Comparison of ENCODE assay signal across 8 cellular contexts in the genomic region with DNA sequence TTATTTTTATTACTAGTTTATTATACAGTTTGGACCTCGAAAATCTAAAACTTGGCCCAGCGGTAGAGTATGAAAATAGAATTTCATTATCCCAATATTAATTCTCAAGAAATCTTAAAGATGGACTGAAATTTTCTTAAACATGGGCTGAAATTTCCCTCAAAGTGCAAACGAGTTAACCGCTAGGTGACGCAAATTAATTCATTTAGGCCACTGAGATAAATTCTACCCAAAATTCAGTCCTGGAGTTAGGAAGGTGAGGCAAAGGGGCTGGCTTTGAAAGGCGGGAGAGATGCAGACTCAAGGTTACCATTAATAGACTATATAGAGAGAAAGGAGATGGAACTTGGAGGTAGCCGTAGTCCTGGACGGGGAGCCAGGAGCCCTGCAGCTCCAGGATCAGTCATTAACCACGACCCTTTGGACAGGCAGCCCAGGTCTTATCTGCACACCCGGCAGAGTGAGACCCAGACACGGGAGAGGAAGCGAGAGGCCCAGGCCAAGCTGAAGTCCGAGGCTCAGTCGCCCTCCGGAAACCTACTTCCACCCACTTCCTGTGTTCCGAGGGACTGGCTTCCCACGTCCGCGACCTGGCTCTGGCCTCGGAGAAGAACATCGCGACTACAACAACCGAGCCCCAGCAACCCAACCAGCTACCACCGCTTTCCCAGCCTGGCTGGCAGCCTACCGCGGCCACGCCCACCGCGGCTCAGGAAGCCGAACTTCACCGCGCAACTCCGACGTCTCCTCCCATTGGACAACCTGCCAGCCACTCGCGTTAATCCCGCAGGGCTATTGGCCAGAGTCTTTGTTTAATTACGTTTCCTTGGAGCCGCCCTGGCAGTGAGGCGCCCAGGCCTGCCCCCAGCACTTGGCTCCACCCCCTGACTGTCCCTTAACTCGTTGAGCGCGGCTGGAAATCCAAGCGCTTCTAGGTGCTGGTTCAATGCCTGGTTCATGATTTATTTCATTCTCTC. TPM values are rescaled to one million over a fixed set of nuclear protein-coding genes. Genes with fewer than 3 reads are reported as not detected.
DNase-seq lines count a peak whose midpoint lies in the region; ATAC-seq and TF ChIP-seq lines count a peak whose summit lies in the region.

EFCAB11 (minus strand) TSS at position 686 of the 977 bp plus-strand sequence; CDS start at position 616, 70 bp downstream.

- H4K20me1 ChIP-seq in smooth muscle cell (ENCODE audit: low read depth): no peaks in the 10 kb centered on the region

- H3K4me2 ChIP-seq in smooth muscle cell: peak within 1 kb of the TSS; percentile 91

- H3K27me3 Mint-ChIP-seq in WTC11 (ENCODE audit: low read depth): no peaks in the 10 kb centered on the region

- H3K9me3 Mint-ChIP-seq in WTC11: no peaks in the 10 kb centered on the region

- H3K4me3 ChIP-seq in cardiac fibroblast (replicated peaks in 1 of 2; ENCODE audit: low read depth in 2 of 2, low read length in 2 of 2) (peak within 1 kb of the TSS; percentile 67 to 84), smooth muscle cell (peak within 1 kb of the TSS; percentile 61)

- no peak for TF ChIP-seq CTCF in WTC11 (IDR thresholded peaks at IDR 0.05)
- no peak for TF ChIP-seq CTCF in cardiac fibroblast (IDR thresholded peaks at IDR 0.05; ENCODE audit: low read depth, low read length)
- peak; percentile 9 for TF ChIP-seq CTCF in smooth muscle cell (IDR thresholded peaks at IDR 0.05; ENCODE audit: borderline replicate concordance, insufficient read depth, poor library complexity, severe bottlenecking)

- peak; percentile 97 for DNase-seq in AG08395 (ENCODE audit: low spot score)
- peak; percentile 98 for DNase-seq in NCI-H2227 (lab: John Stamatoyannopoulos, UW; ENCODE audit: unreplicated experiment)
- peak; percentile 97 for DNase-seq in WTC11 (ENCODE audit: low spot score)
- peak; percentile 99 for DNase-seq in cardiac fibroblast (ENCODE audit: low read depth in 2 of 2)
- DNase-seq in iPS-NIHi7 (ENCODE audit: extremely low spot score): peak; percentile 95
- DNase-seq in smooth muscle cell (lab: John Stamatoyannopoulos, UW; ENCODE audit: unreplicated experiment): peak; percentile 77

- peaks cover 17% of the 10 kb centered on the region for H3K36me3 Mint-ChIP-seq in WTC11

- H3K27me3 ChIP-seq in smooth muscle cell (ENCODE audit: low read depth): no peaks in the 10 kb centered on the region

- CTCF ChIA-PET in WTC11 (lab: Charles Lee): interaction anchor here (0.7 to 3.8 kb wide), 6 partner anchors 15 to 1166 kb away, joined by 3 to 66 read pairs (median 4); no protein-coding TSS in a partner anchor

- H3K27ac ChIP-seq in smooth muscle cell (ENCODE audit: low read depth): peak within 1 kb of the TSS; percentile 92

- H2AFZ ChIP-seq in smooth muscle cell (ENCODE audit: low read depth): peak within 1 kb of the TSS; percentile 92

- peaks cover 33% of the 10 kb centered on the region for H3K4me1 Mint-ChIP-seq in WTC11

- H3K9me3 ChIP-seq in smooth muscle cell (replicated peaks; ENCODE audit: low read depth): no peaks in the 10 kb centered on the region

- H3K4me3 Mint-ChIP-seq in WTC11: peak within 1 kb of the TSS; percentile 97

- peaks cover 8% of the 10 kb centered on the region for H3K79me2 ChIP-seq in smooth muscle cell (ENCODE audit: low read depth)

- ATAC-seq in GM18907 (IDR thresholded peaks at IDR 0.05; ENCODE audit: unreplicated experiment) (peak; percentile 86), HG03159 (IDR thresholded peaks at IDR 0.05; ENCODE audit: unreplicated experiment) (peak; percentile 81), WTC11 (peak; percentile 92)

- POLR2A ChIA-PET in WTC11 (lab: Charles Lee): interaction anchor here (0.6 to 1.4 kb wide), 3 partner anchors 11 to 335 kb away, joined by 3 read pairs; no protein-coding TSS in a partner anchor

- 3% methylated on average over 42 of the region's 44 CpGs for WGBS in smooth muscle cell (ENCODE audit: low lambda C conversion rate)

- peaks cover 8% of the 10 kb centered on the region for H3K4me1 ChIP-seq in smooth muscle cell (ENCODE audit: low read depth)

- H3K27ac Mint-ChIP-seq in WTC11: peak within 1 kb of the TSS; percentile 98

- H3K9ac ChIP-seq in smooth muscle cell (ENCODE audit: low read depth): peak within 1 kb of the TSS; percentile 64

- no peaks in the 10 kb centered on the region for H3F3A ChIP-seq in smooth muscle cell (ENCODE audit: low read depth)

- H3K36me3 ChIP-seq in smooth muscle cell (ENCODE audit: low read depth): no peaks in the 10 kb centered on the region

TF ChIP-seq in WTC11, 78 proteins besides CTCF, POLR2A, EP300 and RAD21 (continues in another document):
- no peak; the same call in 1 of the 2 replicates for TF ChIP-seq GABPB1 (CRISPR knock-in tag; IDR thresholded peaks at IDR 0.05)
- peak; percentile 83 for TF ChIP-seq NFYB (CRISPR knock-in tag; conservative IDR thresholded peaks at IDR 0.05; ENCODE audit: low read depth)
- TF ChIP-seq JAZF1 (CRISPR knock-in tag; IDR thresholded peaks at IDR 0.05): no peak
- TF ChIP-seq HMGXB4 (CRISPR knock-in tag; IDR thresholded peaks at IDR 0.05): peak; percentile 35; the same call in 1 of the 2 replicates
- TF ChIP-seq, protein P1, sequence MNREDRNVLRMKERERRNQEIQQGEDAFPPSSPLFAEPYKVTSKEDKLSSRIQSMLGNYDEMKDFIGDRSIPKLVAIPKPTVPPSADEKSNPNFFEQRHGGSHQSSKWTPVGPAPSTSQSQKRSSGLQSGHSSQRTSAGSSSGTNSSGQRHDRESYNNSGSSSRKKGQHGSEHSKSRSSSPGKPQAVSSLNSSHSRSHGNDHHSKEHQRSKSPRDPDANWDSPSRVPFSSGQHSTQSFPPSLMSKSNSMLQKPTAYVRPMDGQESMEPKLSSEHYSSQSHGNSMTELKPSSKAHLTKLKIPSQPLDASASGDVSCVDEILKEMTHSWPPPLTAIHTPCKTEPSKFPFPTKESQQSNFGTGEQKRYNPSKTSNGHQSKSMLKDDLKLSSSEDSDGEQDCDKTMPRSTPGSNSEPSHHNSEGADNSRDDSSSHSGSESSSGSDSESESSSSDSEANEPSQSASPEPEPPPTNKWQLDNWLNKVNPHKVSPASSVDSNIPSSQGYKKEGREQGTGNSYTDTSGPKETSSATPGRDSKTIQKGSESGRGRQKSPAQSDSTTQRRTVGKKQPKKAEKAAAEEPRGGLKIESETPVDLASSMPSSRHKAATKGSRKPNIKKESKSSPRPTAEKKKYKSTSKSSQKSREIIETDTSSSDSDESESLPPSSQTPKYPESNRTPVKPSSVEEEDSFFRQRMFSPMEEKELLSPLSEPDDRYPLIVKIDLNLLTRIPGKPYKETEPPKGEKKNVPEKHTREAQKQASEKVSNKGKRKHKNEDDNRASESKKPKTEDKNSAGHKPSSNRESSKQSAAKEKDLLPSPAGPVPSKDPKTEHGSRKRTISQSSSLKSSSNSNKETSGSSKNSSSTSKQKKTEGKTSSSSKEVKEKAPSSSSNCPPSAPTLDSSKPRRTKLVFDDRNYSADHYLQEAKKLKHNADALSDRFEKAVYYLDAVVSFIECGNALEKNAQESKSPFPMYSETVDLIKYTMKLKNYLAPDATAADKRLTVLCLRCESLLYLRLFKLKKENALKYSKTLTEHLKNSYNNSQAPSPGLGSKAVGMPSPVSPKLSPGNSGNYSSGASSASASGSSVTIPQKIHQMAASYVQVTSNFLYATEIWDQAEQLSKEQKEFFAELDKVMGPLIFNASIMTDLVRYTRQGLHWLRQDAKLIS (CRISPR knock-in tag; IDR thresholded peaks at IDR 0.05; ENCODE audit: borderline replicate concordance): no peak
- TF ChIP-seq MXD4 (CRISPR knock-in tag; IDR thresholded peaks at IDR 0.05; ENCODE audit: borderline replicate concordance): no peak
- peak; percentile 74 for TF ChIP-seq FOXK1 (CRISPR knock-in tag; IDR thresholded peaks at IDR 0.05)
- TF ChIP-seq, protein P2, sequence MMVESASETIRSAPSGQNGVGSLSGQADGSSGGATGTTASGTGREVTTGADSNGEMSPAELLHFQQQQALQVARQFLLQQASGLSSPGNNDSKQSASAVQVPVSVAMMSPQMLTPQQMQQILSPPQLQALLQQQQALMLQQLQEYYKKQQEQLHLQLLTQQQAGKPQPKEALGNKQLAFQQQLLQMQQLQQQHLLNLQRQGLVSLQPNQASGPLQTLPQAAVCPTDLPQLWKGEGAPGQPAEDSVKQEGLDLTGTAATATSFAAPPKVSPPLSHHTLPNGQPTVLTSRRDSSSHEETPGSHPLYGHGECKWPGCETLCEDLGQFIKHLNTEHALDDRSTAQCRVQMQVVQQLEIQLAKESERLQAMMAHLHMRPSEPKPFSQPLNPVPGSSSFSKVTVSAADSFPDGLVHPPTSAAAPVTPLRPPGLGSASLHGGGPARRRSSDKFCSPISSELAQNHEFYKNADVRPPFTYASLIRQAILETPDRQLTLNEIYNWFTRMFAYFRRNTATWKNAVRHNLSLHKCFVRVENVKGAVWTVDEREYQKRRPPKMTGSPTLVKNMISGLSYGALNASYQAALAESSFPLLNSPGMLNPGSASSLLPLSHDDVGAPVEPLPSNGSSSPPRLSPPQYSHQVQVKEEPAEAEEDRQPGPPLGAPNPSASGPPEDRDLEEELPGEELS (CRISPR knock-in tag; IDR thresholded peaks at IDR 0.05): 0 out of 2 replicates have a peak, but pooled peaks have one; percentile 47

RNA-seq across cellular contexts. Expression of gene EFCAB11, which starts in this region (rescaled TPM):
- total RNA-seq in WTC11 (2021): 15.5 to 18.8 TPM (median 18.0 TPM) in 3 replicates
- total RNA-seq in smooth muscle cell: 3.1 and 8.5 TPM in 2 replicates
- 9.5 and 13.9 TPM in 2 replicates for polyA plus RNA-seq in smooth muscle cell

Comparison
In these comparisons a context has a peak if more than half of its experiments do, and no peak if none do; other contexts are left out.
1. Peak in every context shown above with its lines: DNase-seq, ATAC-seq, H3K4me3 ChIP-seq and H3K27ac ChIP-seq.